1 cellular context compared by ENCODE assay signal in genomic region chr6:41920921-41921711, GRCh38.
TF ChIP-seq lines count a peak whose summit lies in the region.

TSS of gene BYSL (plus strand) at chr6:41921499. CDS start at chr6:41921563, 64 bp downstream.
TSS of gene MED20 (minus strand) at chr6:41921139. CDS start at chr6:41921018, 121 bp downstream.

TF ChIP-seq in HepG2, 621 proteins besides CTCF, POLR2A, EP300 and RAD21 (continued from another document and continues in another):
- peak; percentile 91; the same call in 1 of the 2 replicates for TF ChIP-seq CREB3 (CRISPR knock-in tag; IDR thresholded peaks at IDR 0.05)
- TF ChIP-seq ZNF776 (CRISPR knock-in tag; IDR thresholded peaks at IDR 0.05) = 0 out of 2 replicates have a peak, but pooled peaks have one; percentile 67
- TF ChIP-seq MLXIP (CRISPR knock-in tag; IDR thresholded peaks at IDR 0.05; ENCODE audit: borderline replicate concordance) = peak; percentile 28; the same call in 1 of the 2 replicates
- TF ChIP-seq SNAPC2 (CRISPR knock-in tag; IDR thresholded peaks at IDR 0.05) = peak; percentile 36; the same call in 1 of the 2 replicates
- TF ChIP-seq MBD4 (IDR thresholded peaks at IDR 0.05; ENCODE audit: borderline replicate concordance, low read length) = no peak
- peak; percentile 71; the same call in 1 of the 2 replicates for TF ChIP-seq KAT7 (CRISPR knock-in tag; IDR thresholded peaks at IDR 0.05; ENCODE audit: borderline replicate concordance)
- TF ChIP-seq BRCA1 (CRISPR knock-in tag; IDR thresholded peaks at IDR 0.05) = no peak; the same call in 1 of the 2 replicates
- TF ChIP-seq FOXP4 (CRISPR knock-in tag; IDR thresholded peaks at IDR 0.05) = peak; percentile 37; the same call in 1 of the 2 replicates
- no peak; the same call in none of the 2 replicates for TF ChIP-seq ZHX1 (CRISPR knock-in tag; IDR thresholded peaks at IDR 0.05; ENCODE audit: low read depth)
- TF ChIP-seq ARHGAP35 (CRISPR knock-in tag; IDR thresholded peaks at IDR 0.05; ENCODE audit: borderline replicate concordance) = no peak; the same call in 1 of the 2 replicates
- no peak for TF ChIP-seq BCL6 (CRISPR knock-in tag; IDR thresholded peaks at IDR 0.05)
- peak; percentile 21; the same call in 1 of the 2 replicates for TF ChIP-seq CAMTA2 (CRISPR knock-in tag; IDR thresholded peaks at IDR 0.05; ENCODE audit: borderline replicate concordance)
- peak; percentile 84; the same call in 1 of the 2 replicates for TF ChIP-seq ZNF550 (CRISPR knock-in tag; IDR thresholded peaks at IDR 0.05; ENCODE audit: borderline replicate concordance)
- 0 out of 2 replicates have a peak, but pooled peaks have one; percentile 19 for TF ChIP-seq CHD2 (IDR thresholded peaks at IDR 0.05; ENCODE audit: low read depth, low read length)
- peak; percentile 85; the same call in 1 of the 2 replicates for TF ChIP-seq BRF2 (CRISPR knock-in tag; IDR thresholded peaks at IDR 0.05)
- 0 out of 2 replicates have a peak, but pooled peaks have one; percentile 54 for TF ChIP-seq ZNF383 (CRISPR knock-in tag; IDR thresholded peaks at IDR 0.05; ENCODE audit: borderline replicate concordance)
- peak; percentile 44; the same call in 1 of the 2 replicates for TF ChIP-seq SMAD3 (CRISPR knock-in tag; IDR thresholded peaks at IDR 0.05)
- TF ChIP-seq ZNF563 (CRISPR knock-in tag; IDR thresholded peaks at IDR 0.05) = peak; percentile 61; the same call in 1 of the 2 replicates
- TF ChIP-seq ZBTB39 (CRISPR knock-in tag; IDR thresholded peaks at IDR 0.05) = 0 out of 2 replicates have a peak, but pooled peaks have one; percentile 30
- TF ChIP-seq STAT6 (CRISPR knock-in tag; IDR thresholded peaks at IDR 0.05; ENCODE audit: borderline replicate concordance) = 0 out of 2 replicates have a peak, but pooled peaks have one; percentile 82
- peak; percentile 95 for TF ChIP-seq ZSCAN20 (CRISPR knock-in tag; IDR thresholded peaks at IDR 0.05; ENCODE audit: borderline replicate concordance)
- TF ChIP-seq CBX1 (IDR thresholded peaks at IDR 0.05; ENCODE audit: low read depth) = no peak
- TF ChIP-seq KAT2B (IDR thresholded peaks at IDR 0.05; ENCODE audit: borderline replicate concordance, low read depth, low read length) = no peak
- TF ChIP-seq ZFP36 (IDR thresholded peaks at IDR 0.05; ENCODE audit: borderline replicate concordance, low read depth, low read length, partially characterized antibody) = no peak
- no peak for TF ChIP-seq SUZ12 (IDR thresholded peaks at IDR 0.05; ENCODE audit: low read depth, low read length)
- no peak for TF ChIP-seq NCOA5 (CRISPR knock-in tag; IDR thresholded peaks at IDR 0.05)
- TF ChIP-seq ZNF503 (CRISPR knock-in tag; IDR thresholded peaks at IDR 0.05) = peak; percentile 76; the same call in 1 of the 2 replicates
- peak; percentile 74 for TF ChIP-seq RBM39 (IDR thresholded peaks at IDR 0.05; ENCODE audit: low read depth, low read length, poor library complexity, severe bottlenecking)
- peak; percentile 80 for TF ChIP-seq KDM3A (CRISPR knock-in tag; IDR thresholded peaks at IDR 0.05; ENCODE audit: low read depth)
- no peak for TF ChIP-seq TRIM24 (CRISPR knock-in tag; IDR thresholded peaks at IDR 0.05)
- TF ChIP-seq ZNF354B (CRISPR knock-in tag; IDR thresholded peaks at IDR 0.05) = peak; percentile 94; the same call in 1 of the 2 replicates
- TF ChIP-seq NFATC3 (CRISPR knock-in tag; IDR thresholded peaks at IDR 0.05) = peak; percentile 75; the same call in 1 of the 2 replicates
- peak; percentile 83 for TF ChIP-seq HNRNPLL (IDR thresholded peaks at IDR 0.05; ENCODE audit: low read depth, low read length, poor library complexity, severe bottlenecking)
- TF ChIP-seq AGO2 (optimal IDR thresholded peaks at IDR 0.05; ENCODE audit: low read depth, low read length) = no peak
- TF ChIP-seq ZSCAN29 (CRISPR knock-in tag; conservative IDR thresholded peaks at IDR 0.05) = peak; percentile 78; the same call in 1 of the 2 replicates
- TF ChIP-seq JUNB (CRISPR knock-in tag; IDR thresholded peaks at IDR 0.05; ENCODE audit: borderline replicate concordance) = no peak
- no peak for TF ChIP-seq CSRNP2 (CRISPR knock-in tag; conservative IDR thresholded peaks at IDR 0.05; ENCODE audit: low read depth)
